Comparison of ENCODE assay signal across 25 cellular contexts in the genomic region with DNA sequence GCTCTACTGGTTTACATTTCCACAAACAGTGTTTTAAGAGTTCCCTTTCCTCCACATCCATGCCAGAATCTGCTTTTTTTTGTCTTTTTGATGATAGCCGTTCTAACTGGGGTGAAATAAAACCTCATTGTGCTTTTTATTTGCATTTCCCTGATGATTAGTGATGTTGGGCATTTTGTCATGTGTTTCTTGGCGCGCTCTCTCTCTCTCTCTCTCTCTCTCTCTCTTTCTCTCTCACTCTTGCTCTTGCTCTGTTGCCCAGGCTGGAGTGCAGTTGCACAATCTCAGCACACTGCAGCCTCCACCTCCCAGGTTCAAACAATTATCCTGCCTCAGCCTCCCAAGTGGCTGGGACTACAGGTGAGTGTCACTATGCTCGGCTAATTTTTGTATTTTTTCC.
"Had no signal": no experiment of that assay in that cellular context is flagged by ENCODE, and none has a peak within 500 bp of the region (broad histone marks: within the 10 kb centered on the region; RNA-seq: fewer than 3 reads in every experiment).

No MANE protein-coding gene starts in this region.

- H3K27ac ChIP-seq: ascending aorta, brain microvascular endothelial cell, epithelial cell of prostate, esophagus squamous epithelium, heart left ventricle had no signal

- H3K4me1 Mint-ChIP-seq: activated CD4-positive, alpha-beta T cell treated with anti-CD3 and anti-CD28 coated beads for 36 hours; activated CD4-positive, alpha-beta T cell treated with anti-CD3 and anti-CD28 coated beads, Interleukin-2, amount 10 ng/mL, durations not matched to agents 24 days and 14 days; activated naive CD4-positive, alpha-beta T cell treated with anti-CD3 and anti-CD28 coated beads, Interleukin-2, amount 10 ng/mL, durations not matched to agents 7 days and 5 days; activated naive CD8-positive, alpha-beta T cell treated with anti-CD3 and anti-CD28 coated beads, Interleukin-2, amount 10 ng/mL, durations not matched to agents 7 days and 5 days had no signal

- ATAC-seq: activated CD4-positive, alpha-beta T cell treated with anti-CD3 and anti-CD28 coated beads for 36 hours; activated naive CD4-positive, alpha-beta T cell treated with anti-CD3 and anti-CD28 coated beads, Interleukin-2, amount 50 U/mL, for 72 hours; activated T-cell treated with anti-CD3 and anti-CD28 coated beads, Interleukin-2, amount 50 U/mL, for 72 hours; heart left ventricle had no signal

- H3K36me3 ChIP-seq: ascending aorta, brain microvascular endothelial cell, esophagus squamous epithelium, heart left ventricle had no signal

- H3K4me1 ChIP-seq: ascending aorta, esophagus squamous epithelium had no signal

- H3K4me3 ChIP-seq: ascending aorta, esophagus squamous epithelium, heart left ventricle had no signal

- DNase-seq: activated CD4-positive, alpha-beta memory T cell treated with anti-CD3 and anti-CD28 coated beads, Interleukin-2, amount 10 ng/mL, durations not matched to agents 7 days and 5 days; activated CD4-positive, alpha-beta T cell treated with anti-CD3 and anti-CD28 coated beads for 36 hours; activated CD4-positive, alpha-beta T cell treated with anti-CD3 and anti-CD28 coated beads, Interleukin-2, amount 10 ng/mL, durations not matched to agents 24 days and 14 days; activated CD4-positive, CD25-positive, alpha-beta regulatory T cell; activated CD4-positive, CD25-positive, alpha-beta regulatory T cell treated with anti-CD3 and anti-CD28 coated beads, Interleukin-2, amount 50 U/mL, for 72 hours; activated CD8-positive, alpha-beta memory T cell treated with anti-CD3 and anti-CD28 coated beads, Interleukin-2, amount 50 U/mL, for 48 hours; activated gamma-delta T cell; activated naive CD4-positive, alpha-beta T cell; activated naive CD4-positive, alpha-beta T cell treated with anti-CD3 and anti-CD28 coated beads, Interleukin-2, amount 10 ng/mL, durations not matched to agents 7 days and 5 days; activated naive CD8-positive, alpha-beta T cell treated with anti-CD3 and anti-CD28 coated beads, Interleukin-2, amount 10 ng/mL, durations not matched to agents 7 days and 5 days; activated T-cell treated with anti-CD3 and anti-CD28 coated beads for 4 hours; activated T-cell treated with anti-CD3 and anti-CD28 coated beads, Interleukin-2, amount 50 U/mL, for 24 hours; activated T-cell treated with anti-CD3 and anti-CD28 coated beads, Interleukin-2, amount 50 U/mL, for 72 hours; brain microvascular endothelial cell; caudate nucleus; effector CD8-positive, alpha-beta T cell; esophagus squamous epithelium; foreskin fibroblast; glutamatergic neuron; heart left ventricle; SW 1271; T-helper 2 cell had no signal

- H3K27ac Mint-ChIP-seq: activated CD4-positive, alpha-beta memory T cell treated with anti-CD3 and anti-CD28 coated beads, Interleukin-2, amount 10 ng/mL, durations not matched to agents 7 days and 5 days; activated CD4-positive, alpha-beta T cell treated with anti-CD3 and anti-CD28 coated beads for 36 hours; activated CD4-positive, alpha-beta T cell treated with anti-CD3 and anti-CD28 coated beads, Interleukin-2, amount 10 ng/mL, durations not matched to agents 24 days and 14 days; activated naive CD4-positive, alpha-beta T cell treated with anti-CD3 and anti-CD28 coated beads, Interleukin-2, amount 10 ng/mL, durations not matched to agents 7 days and 5 days; activated naive CD4-positive, alpha-beta T cell treated with anti-CD3 and anti-CD28 coated beads, Interleukin-2, amount 50 U/mL, for 72 hours; activated naive CD8-positive, alpha-beta T cell treated with anti-CD3 and anti-CD28 coated beads, Interleukin-2, amount 10 ng/mL, durations not matched to agents 7 days and 5 days; activated T-cell treated with anti-CD3 and anti-CD28 coated beads, Interleukin-2, amount 50 U/mL, for 24 hours; activated T-cell treated with anti-CD3 and anti-CD28 coated beads, Interleukin-2, amount 50 U/mL, for 72 hours had no signal

- H3K4me3 Mint-ChIP-seq: activated CD4-positive, alpha-beta memory T cell treated with anti-CD3 and anti-CD28 coated beads, Interleukin-2, amount 10 ng/mL, durations not matched to agents 7 days and 5 days; activated CD4-positive, alpha-beta T cell treated with anti-CD3 and anti-CD28 coated beads for 36 hours; activated CD4-positive, alpha-beta T cell treated with anti-CD3 and anti-CD28 coated beads, Interleukin-2, amount 10 ng/mL, durations not matched to agents 24 days and 14 days; activated naive CD4-positive, alpha-beta T cell treated with anti-CD3 and anti-CD28 coated beads, Interleukin-2, amount 10 ng/mL, durations not matched to agents 7 days and 5 days; activated naive CD8-positive, alpha-beta T cell treated with anti-CD3 and anti-CD28 coated beads, Interleukin-2, amount 10 ng/mL, durations not matched to agents 7 days and 5 days; activated T-cell treated with anti-CD3 and anti-CD28 coated beads, Interleukin-2, amount 50 U/mL, for 24 hours; activated T-cell treated with anti-CD3 and anti-CD28 coated beads, Interleukin-2, amount 50 U/mL, for 72 hours had no signal

- H3K27me3 ChIP-seq: ascending aorta, brain microvascular endothelial cell, esophagus squamous epithelium, heart left ventricle had no signal
